ENCODE assay signal across 1 cellular context in genomic region chr5:820245-820644, GRCh38.
TF ChIP-seq lines count a peak whose summit lies in the region.

No MANE protein-coding gene starts in this region.

TF ChIP-seq in HepG2, 621 proteins besides CTCF, POLR2A, EP300 and RAD21 (continued from another document):
- TF ChIP-seq STAG1 (CRISPR knock-in tag; IDR thresholded peaks at IDR 0.05) (no peak), ZBTB8A (CRISPR knock-in tag; IDR thresholded peaks at IDR 0.05; ENCODE audit: borderline replicate concordance, low read depth) (no peak), PLRG1 (conservative IDR thresholded peaks at IDR 0.05) (no peak), ZFP36L1 (CRISPR knock-in tag; IDR thresholded peaks at IDR 0.05) (no peak), SRY (CRISPR knock-in tag; IDR thresholded peaks at IDR 0.05) (no peak), ZBTB42 (CRISPR knock-in tag; IDR thresholded peaks at IDR 0.05) (no peak), YEATS4 (CRISPR knock-in tag; IDR thresholded peaks at IDR 0.05; ENCODE audit: borderline replicate concordance) (no peak), PRMT3 (CRISPR knock-in tag; IDR thresholded peaks at IDR 0.05; ENCODE audit: borderline replicate concordance, low read depth) (no peak)
- TF ChIP-seq, protein P1, sequence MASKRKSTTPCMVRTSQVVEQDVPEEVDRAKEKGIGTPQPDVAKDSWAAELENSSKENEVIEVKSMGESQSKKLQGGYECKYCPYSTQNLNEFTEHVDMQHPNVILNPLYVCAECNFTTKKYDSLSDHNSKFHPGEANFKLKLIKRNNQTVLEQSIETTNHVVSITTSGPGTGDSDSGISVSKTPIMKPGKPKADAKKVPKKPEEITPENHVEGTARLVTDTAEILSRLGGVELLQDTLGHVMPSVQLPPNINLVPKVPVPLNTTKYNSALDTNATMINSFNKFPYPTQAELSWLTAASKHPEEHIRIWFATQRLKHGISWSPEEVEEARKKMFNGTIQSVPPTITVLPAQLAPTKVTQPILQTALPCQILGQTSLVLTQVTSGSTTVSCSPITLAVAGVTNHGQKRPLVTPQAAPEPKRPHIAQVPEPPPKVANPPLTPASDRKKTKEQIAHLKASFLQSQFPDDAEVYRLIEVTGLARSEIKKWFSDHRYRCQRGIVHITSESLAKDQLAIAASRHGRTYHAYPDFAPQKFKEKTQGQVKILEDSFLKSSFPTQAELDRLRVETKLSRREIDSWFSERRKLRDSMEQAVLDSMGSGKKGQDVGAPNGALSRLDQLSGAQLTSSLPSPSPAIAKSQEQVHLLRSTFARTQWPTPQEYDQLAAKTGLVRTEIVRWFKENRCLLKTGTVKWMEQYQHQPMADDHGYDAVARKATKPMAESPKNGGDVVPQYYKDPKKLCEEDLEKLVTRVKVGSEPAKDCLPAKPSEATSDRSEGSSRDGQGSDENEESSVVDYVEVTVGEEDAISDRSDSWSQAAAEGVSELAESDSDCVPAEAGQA (IDR thresholded peaks at IDR 0.05; ENCODE audit: low read depth): no peak
- TF ChIP-seq, protein P1 (CRISPR knock-in tag; IDR thresholded peaks at IDR 0.05; ENCODE audit: borderline replicate concordance): no peak
- TF ChIP-seq, protein P2, sequence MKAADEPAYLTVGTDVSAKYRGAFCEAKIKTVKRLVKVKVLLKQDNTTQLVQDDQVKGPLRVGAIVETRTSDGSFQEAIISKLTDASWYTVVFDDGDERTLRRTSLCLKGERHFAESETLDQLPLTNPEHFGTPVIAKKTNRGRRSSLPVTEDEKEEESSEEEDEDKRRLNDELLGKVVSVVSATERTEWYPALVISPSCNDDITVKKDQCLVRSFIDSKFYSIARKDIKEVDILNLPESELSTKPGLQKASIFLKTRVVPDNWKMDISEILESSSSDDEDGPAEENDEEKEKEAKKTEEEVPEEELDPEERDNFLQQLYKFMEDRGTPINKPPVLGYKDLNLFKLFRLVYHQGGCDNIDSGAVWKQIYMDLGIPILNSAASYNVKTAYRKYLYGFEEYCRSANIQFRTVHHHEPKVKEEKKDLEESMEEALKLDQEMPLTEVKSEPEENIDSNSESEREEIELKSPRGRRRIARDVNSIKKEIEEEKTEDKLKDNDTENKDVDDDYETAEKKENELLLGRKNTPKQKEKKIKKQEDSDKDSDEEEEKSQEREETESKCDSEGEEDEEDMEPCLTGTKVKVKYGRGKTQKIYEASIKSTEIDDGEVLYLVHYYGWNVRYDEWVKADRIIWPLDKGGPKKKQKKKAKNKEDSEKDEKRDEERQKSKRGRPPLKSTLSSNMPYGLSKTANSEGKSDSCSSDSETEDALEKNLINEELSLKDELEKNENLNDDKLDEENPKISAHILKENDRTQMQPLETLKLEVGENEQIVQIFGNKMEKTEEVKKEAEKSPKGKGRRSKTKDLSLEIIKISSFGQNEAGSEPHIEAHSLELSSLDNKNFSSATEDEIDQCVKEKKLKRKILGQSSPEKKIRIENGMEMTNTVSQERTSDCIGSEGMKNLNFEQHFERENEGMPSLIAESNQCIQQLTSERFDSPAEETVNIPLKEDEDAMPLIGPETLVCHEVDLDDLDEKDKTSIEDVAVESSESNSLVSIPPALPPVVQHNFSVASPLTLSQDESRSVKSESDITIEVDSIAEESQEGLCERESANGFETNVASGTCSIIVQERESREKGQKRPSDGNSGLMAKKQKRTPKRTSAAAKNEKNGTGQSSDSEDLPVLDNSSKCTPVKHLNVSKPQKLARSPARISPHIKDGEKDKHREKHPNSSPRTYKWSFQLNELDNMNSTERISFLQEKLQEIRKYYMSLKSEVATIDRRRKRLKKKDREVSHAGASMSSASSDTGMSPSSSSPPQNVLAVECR (CRISPR knock-in tag; IDR thresholded peaks at IDR 0.05; ENCODE audit: borderline replicate concordance): no peak
TF ChIP-seq in HepG2: peak in this region for 0.
